In genomic region chr12:7995266-7995963, GRCh38 we compare ENCODE assay signal across 1 cellular context.
TF ChIP-seq lines count a peak whose summit lies in the region.

No MANE protein-coding gene starts in this region.

TF ChIP-seq in H1, 55 proteins besides CTCF, POLR2A, EP300 and RAD21 (continued from another document):
- TF ChIP-seq EGR1 (IDR thresholded peaks at IDR 0.05; ENCODE audit: borderline replicate concordance, low read depth, low read length) (no peak), KDM4A (IDR thresholded peaks at IDR 0.05; ENCODE audit: low read depth, low read length, severe bottlenecking) (no peak), TBP (IDR thresholded peaks at IDR 0.05; ENCODE audit: low read depth, low read length) (no peak), SRF (IDR thresholded peaks at IDR 0.05; ENCODE audit: low read depth, low read length) (no peak), SIX5 (IDR thresholded peaks at IDR 0.05; ENCODE audit: low read depth, low read length) (no peak), SIN3A (conservative IDR thresholded peaks at IDR 0.05 in 1 of 2, IDR thresholded peaks at IDR 0.05 in 1 of 2; ENCODE audit: low read depth in 1 of 2, low read length in 2 of 2) (peak in 1 of 2 experiments; percentile 66; a peak in 2 of 4 replicates), ASH2L (IDR thresholded peaks at IDR 0.05; ENCODE audit: low read length) (no peak), TCF12 (IDR thresholded peaks at IDR 0.05; ENCODE audit: low read depth, low read length) (no peak), TEAD4 (IDR thresholded peaks at IDR 0.05; ENCODE audit: low read depth, low read length) (no peak), CTBP2 (IDR thresholded peaks at IDR 0.05; ENCODE audit: borderline replicate concordance, insufficient read depth, insufficient read length, low read length) (no peak), NANOG (IDR thresholded peaks at IDR 0.05; ENCODE audit: insufficient read depth, low read depth, low read length, poor library complexity, severe bottlenecking) (no peak), YY1 (IDR thresholded peaks at IDR 0.05; ENCODE audit: low read depth, low read length) (0 out of 2 replicates have a peak, but pooled peaks have one; percentile 19), SP4 (IDR thresholded peaks at IDR 0.05; ENCODE audit: low read length) (peak; percentile 40; the same call in 1 of the 2 replicates), BRCA1 (IDR thresholded peaks at IDR 0.05; ENCODE audit: low read depth, low read length) (no peak), MAX (IDR thresholded peaks at IDR 0.05) (no peak)
